ENCODE assay signal across 8 cellular contexts in genomic region chr17:56678249-56679144, GRCh38.
A peak's percentile ranks its signal among the peaks of the same experiment; 100 is the strongest.
DNase-seq lines count a peak whose midpoint lies in the region; ATAC-seq and TF ChIP-seq lines count a peak whose summit lies in the region.

No MANE protein-coding gene starts in this region.

- H2AFZ ChIP-seq in neuronal stem cell (ENCODE audit: low read length): peak overlapping the region; percentile 48

- TF ChIP-seq CTCF in Calu3 (IDR thresholded peaks at IDR 0.05; ENCODE audit: unreplicated experiment) (no peak), fibroblast of mammary gland (conservative IDR thresholded peaks at IDR 0.05; ENCODE audit: control insufficient read depth, insufficient read depth, low read depth, low read length) (no peak)

- intact Hi-C loops in Calu3 (cut with micrococcal nuclease; ENCODE audit: unreplicated experiment): no loop called here

- H3K4me3 ChIP-seq in fibroblast of mammary gland (ENCODE audit: control insufficient read depth, low read depth, low read length) (peak overlapping the region; percentile 19), neuronal stem cell (ENCODE audit: low read length in 2 of 2) (peak overlapping the region in 1 of 2 donors; percentile 71)

- H3K18ac ChIP-seq in neuronal stem cell (ENCODE audit: low read length): no peak overlapping the region

- no peak overlapping the region for H2AK5ac ChIP-seq in neuronal stem cell (ENCODE audit: low read depth, low read length)

- DNase-seq in Calu3 (no peak), NCI-H69 (lab: John Stamatoyannopoulos, UW) (peak; percentile 49), fibroblast of mammary gland (ENCODE audit: low read depth) (no peak), neuronal stem cell (ENCODE audit: low spot score) (peak; percentile 27), ureter (ENCODE audit: low spot score) (no peak)
- DNase-seq in activated naive CD4-positive, alpha-beta T cell treated with anti-CD3 and anti-CD28 coated beads, Interleukin-2, amount 50 U/mL, for 16 hours: no peak

- peak overlapping the region; percentile 50 for H3K4me3 Mint-ChIP-seq in Calu3 (ENCODE audit: low read depth, unreplicated experiment)

- H3K9ac ChIP-seq in neuronal stem cell (ENCODE audit: low read depth, low read length, poor library complexity): no peak overlapping the region

- H3K27me3 ChIP-seq in neuronal stem cell (ENCODE audit: control insufficient read depth in 3 of 3, insufficient read depth in 3 of 3, low read depth in 1 of 3, low read length in 3 of 3): peaks cover 0 to 49% (median 15%) of the 10 kb centered on the region in 3 experiments

- no peak overlapping the region for H2BK5ac ChIP-seq in neuronal stem cell (ENCODE audit: low read length)

- no peak overlapping the region for H3K23ac ChIP-seq in neuronal stem cell (ENCODE audit: low read depth, low read length, poor library complexity)

- CTCF ChIA-PET in Calu3 (lab: Charles Lee): interaction anchor here (0.6 to 1.5 kb wide), 4 partner anchors 21 to 977 kb away, joined by 3 to 4 read pairs (median 3); no protein-coding TSS in a partner anchor

- no TSS peak for BruUV-seq in Calu3 (replicated peaks; lab: Mats Ljungman, UMichigan)

- H3K4me1 ChIP-seq in neuronal stem cell (ENCODE audit: control insufficient read depth in 2 of 2, insufficient read depth in 1 of 2, low read depth in 1 of 2, low read length in 2 of 2): peaks cover 0 to 2% of the 10 kb centered on the region in 2 donors

- H3K4me1 Mint-ChIP-seq in Calu3 (ENCODE audit: low read depth, unreplicated experiment): peaks cover 30% of the 10 kb centered on the region

- H2BK15ac ChIP-seq in neuronal stem cell (ENCODE audit: low read length): no peak overlapping the region

- no peaks in the 10 kb centered on the region for H3K27me3 Mint-ChIP-seq in Calu3 (ENCODE audit: unreplicated experiment)

- H4K8ac ChIP-seq in neuronal stem cell (ENCODE audit: low read depth, low read length): no peak overlapping the region

- no peaks in the 10 kb centered on the region for H3K36me3 ChIP-seq in neuronal stem cell (replicated peaks in 1 of 2; ENCODE audit: control insufficient read depth in 2 of 2, insufficient read depth in 2 of 2, low read length in 2 of 2)

- H3K27ac Mint-ChIP-seq in Calu3 (ENCODE audit: unreplicated experiment): peak overlapping the region; percentile 27

- WGBS in neuronal stem cell (ENCODE audit: extremely low coverage in 2 of 2, insufficient read length in 2 of 2, insufficient replicate concordance in 1 of 2), 2 donors: no CpG with 5 or more reads among the region's 38 CpGs

- H2BK12ac ChIP-seq in neuronal stem cell (ENCODE audit: low read length): no peak overlapping the region

- no peak overlapping the region for H3K14ac ChIP-seq in neuronal stem cell (ENCODE audit: low read length)

- H4K91ac ChIP-seq in neuronal stem cell (ENCODE audit: low read depth, low read length, poor library complexity): no peak overlapping the region

- no peak overlapping the region for H2BK120ac ChIP-seq in neuronal stem cell (ENCODE audit: low read depth, low read length)

- no peaks in the 10 kb centered on the region for H3K9me3 Mint-ChIP-seq in Calu3 (ENCODE audit: low read depth, unreplicated experiment)

- H3K79me1 ChIP-seq in neuronal stem cell (ENCODE audit: low read depth, low read length): no peaks in the 10 kb centered on the region

- no peak for ATAC-seq in HG03095 (IDR thresholded peaks at IDR 0.05; ENCODE audit: unreplicated experiment)
- no peak for ATAC-seq in GM21528 (IDR thresholded peaks at IDR 0.05; ENCODE audit: low FRiP score, unreplicated experiment)

- H3K4me2 ChIP-seq in neuronal stem cell (ENCODE audit: insufficient read depth, low read length, poor library complexity, severe bottlenecking): peak overlapping the region; percentile 88

- no peaks in the 10 kb centered on the region for H3K9me3 ChIP-seq in neuronal stem cell (replicated peaks in 1 of 2; ENCODE audit: control insufficient read depth in 2 of 2, insufficient read depth in 1 of 2, low read depth in 1 of 2, low read length in 2 of 2)

- H3K4ac ChIP-seq in neuronal stem cell (ENCODE audit: low read length): no peak overlapping the region

- H3K27ac ChIP-seq in neuronal stem cell (replicated peaks; ENCODE audit: low read length): no peak overlapping the region

- no peaks in the 10 kb centered on the region for H3K36me3 Mint-ChIP-seq in Calu3 (ENCODE audit: insufficient read depth, unreplicated experiment)

Comparison
In these comparisons a context has a peak if more than half of its experiments do, and no peak if none do; other contexts are left out.
1. DNase-seq: peak in NCI-H69 (single experiment) and neuronal stem cell (single experiment); none in Calu3 (single experiment), fibroblast of mammary gland (single experiment), ureter (single experiment) and activated naive CD4-positive, alpha-beta T cell treated with anti-CD3 and anti-CD28 coated beads, Interleukin-2, amount 50 U/mL, for 16 hours (single experiment).